In genomic region chr5:52915176-52915875, GRCh38 we compare ENCODE assay signal across 1 cellular context.
A peak's percentile ranks its signal among the peaks of the same experiment; 100 is the strongest.
TF ChIP-seq lines count a peak whose summit lies in the region.

No MANE protein-coding gene starts in this region.

TF ChIP-seq in HepG2, 621 proteins besides CTCF, POLR2A, EP300 and RAD21 (continued from another document):
- peak; percentile 54; the same call in 1 of the 2 replicates for TF ChIP-seq KDM5A (IDR thresholded peaks at IDR 0.05; ENCODE audit: borderline replicate concordance, low read length)
- TF ChIP-seq HMGXB4 (CRISPR knock-in tag; IDR thresholded peaks at IDR 0.05; ENCODE audit: borderline replicate concordance in 1 of 2, low read depth in 1 of 2), result peak; percentile 52 to 60; a peak in 2 of 4 replicates
- no peak for TF ChIP-seq TFDP2 (CRISPR knock-in tag; IDR thresholded peaks at IDR 0.05)
- no peak for TF ChIP-seq ZFP36L2 (CRISPR knock-in tag; IDR thresholded peaks at IDR 0.05)
- peak; percentile 28 for TF ChIP-seq ARID5B (CRISPR knock-in tag; IDR thresholded peaks at IDR 0.05)
- TF ChIP-seq MYPOP (CRISPR knock-in tag; IDR thresholded peaks at IDR 0.05), result no peak
- no peak for TF ChIP-seq ZBTB42 (CRISPR knock-in tag; IDR thresholded peaks at IDR 0.05)
- no peak for TF ChIP-seq ZNF83 (CRISPR knock-in tag; IDR thresholded peaks at IDR 0.05; ENCODE audit: borderline replicate concordance)
- TF ChIP-seq TEAD3 (CRISPR knock-in tag; optimal IDR thresholded peaks at IDR 0.05; ENCODE audit: borderline replicate concordance), result peak; percentile 38
- TF ChIP-seq ARID2 (CRISPR knock-in tag; IDR thresholded peaks at IDR 0.05; ENCODE audit: borderline replicate concordance), result no peak
- TF ChIP-seq ZNF563 (CRISPR knock-in tag; IDR thresholded peaks at IDR 0.05), result no peak
- TF ChIP-seq STAT6 (CRISPR knock-in tag; IDR thresholded peaks at IDR 0.05; ENCODE audit: borderline replicate concordance), result peak; percentile 31; the same call in 1 of the 2 replicates
- TF ChIP-seq MLXIP (CRISPR knock-in tag; IDR thresholded peaks at IDR 0.05; ENCODE audit: borderline replicate concordance), result no peak
- peak; percentile 63 for TF ChIP-seq SMC3 (IDR thresholded peaks at IDR 0.05; ENCODE audit: low read length)
- TF ChIP-seq NR0B2 (CRISPR knock-in tag; IDR thresholded peaks at IDR 0.05), result no peak
- TF ChIP-seq LCORL (IDR thresholded peaks at IDR 0.05), result peak; percentile 44; the same call in 1 of the 2 replicates
- no peak for TF ChIP-seq LCORL (CRISPR knock-in tag; IDR thresholded peaks at IDR 0.05)
- TF ChIP-seq ZNF121 (CRISPR knock-in tag; IDR thresholded peaks at IDR 0.05), result no peak
- TF ChIP-seq GATAD2A (CRISPR knock-in tag; IDR thresholded peaks at IDR 0.05), result 0 out of 2 replicates have a peak, but pooled peaks have one; percentile 29
- no peak for TF ChIP-seq ZNF224 (CRISPR knock-in tag; IDR thresholded peaks at IDR 0.05)
- no peak for TF ChIP-seq LBX2 (CRISPR knock-in tag; IDR thresholded peaks at IDR 0.05; ENCODE audit: borderline replicate concordance)
- no peak for TF ChIP-seq ZNF687 (CRISPR knock-in tag; IDR thresholded peaks at IDR 0.05)
- no peak for TF ChIP-seq PHB2 (IDR thresholded peaks at IDR 0.05; ENCODE audit: partially characterized antibody)
- no peak for TF ChIP-seq SMAD1 (CRISPR knock-in tag; IDR thresholded peaks at IDR 0.05; ENCODE audit: borderline replicate concordance, low read depth)
- TF ChIP-seq ASH2L (IDR thresholded peaks at IDR 0.05; ENCODE audit: insufficient read length, low read depth, low read length), result peak; percentile 64
- no peak for TF ChIP-seq SMARCC2 (IDR thresholded peaks at IDR 0.05)
- TF ChIP-seq ELF3 (CRISPR knock-in tag; IDR thresholded peaks at IDR 0.05), result 0 out of 2 replicates have a peak, but pooled peaks have one; percentile 13
- peak; percentile 76 for TF ChIP-seq STAG1 (CRISPR knock-in tag; IDR thresholded peaks at IDR 0.05)
- no peak for TF ChIP-seq ZNF136 (CRISPR knock-in tag; IDR thresholded peaks at IDR 0.05; ENCODE audit: low read depth)
TF ChIP-seq in HepG2: peak in this region for 15.
